10 cellular contexts compared by ENCODE assay signal in the genomic region with DNA sequence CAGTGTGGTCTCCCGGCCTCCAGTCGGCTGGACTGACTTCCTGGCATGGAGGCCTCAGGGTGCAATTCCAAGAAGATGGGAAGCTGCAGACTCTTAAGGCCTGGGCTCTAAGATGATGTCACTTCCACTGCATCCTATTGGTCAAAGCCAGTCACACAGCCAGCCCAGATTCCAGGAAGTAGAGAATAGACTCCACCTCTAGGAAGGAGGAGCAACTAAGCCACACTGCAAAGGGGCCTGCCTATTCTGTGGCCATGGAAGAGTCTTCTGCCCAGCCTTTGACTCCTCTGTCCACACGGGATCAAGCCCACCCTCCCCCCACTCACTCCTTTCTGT.
DNase-seq lines count a peak whose midpoint lies in the region; ATAC-seq and TF ChIP-seq lines count a peak whose summit lies in the region.
"Had no signal": no experiment of that assay in that cellular context is flagged by ENCODE, and none has a peak within 500 bp of the region (broad histone marks: within the 10 kb centered on the region; RNA-seq: fewer than 3 reads in every experiment).

No MANE protein-coding gene starts in this region.

- TF ChIP-seq CTCF in CD14-positive monocyte (IDR thresholded peaks at IDR 0.05) (no peak), RWPE2 (IDR thresholded peaks at IDR 0.05; ENCODE audit: poor library complexity, severe bottlenecking) (no peak), foreskin fibroblast (IDR thresholded peaks at IDR 0.05; ENCODE audit: low read depth, low read length) (no peak)

- H3K4me3 Mint-ChIP-seq in CD14-positive monocyte = no peak overlapping the region
- H3K4me3 Mint-ChIP-seq: stimulated activated naive CD8-positive, alpha-beta T cell treated with anti-CD3 and anti-CD28 coated beads, Interleukin-15, Interleukin-2, amounts not matched to agents 100 ng/mL and 50 ng/mL, for 24 hours had no signal

- DNase-seq in CD14-positive monocyte (ENCODE audit: low spot score) = peak; percentile 45
- peak; percentile 16 for DNase-seq in HT-29 (ENCODE audit: low spot score)
- DNase-seq in RWPE2 (ENCODE audit: low spot score) = peak; percentile 34
- peak; percentile 24 for DNase-seq in hepatic stellate cell (ENCODE audit: low spot score)
- no peak for DNase-seq in NCI-H345 treated with DMSO at 0.1 percent for 48 hours (lab: John Stamatoyannopoulos, UW; ENCODE audit: unreplicated experiment)
- DNase-seq in foreskin fibroblast = no peak
- no peak for DNase-seq in NCI-H187 (lab: John Stamatoyannopoulos, UW)
- DNase-seq: IMR-90 had no signal

- H3K27ac Mint-ChIP-seq in CD14-positive monocyte = no peak overlapping the region
- H3K27ac Mint-ChIP-seq: stimulated activated naive CD8-positive, alpha-beta T cell treated with anti-CD3 and anti-CD28 coated beads, Interleukin-15, Interleukin-2, amounts not matched to agents 100 ng/mL and 50 ng/mL, for 24 hours had no signal

- no peaks in the 10 kb centered on the region for H3K36me3 Mint-ChIP-seq in CD14-positive monocyte

- intact Hi-C loops in CD14-positive monocyte (cut with micrococcal nuclease) = no loop called here

- no peaks in the 10 kb centered on the region for H3K9me3 ChIP-seq in RWPE2 (ENCODE audit: severe bottlenecking)

- no peaks in the 10 kb centered on the region for H3K27me3 ChIP-seq in RWPE2 (ENCODE audit: insufficient read depth, poor library complexity, severe bottlenecking)

- peaks cover 0 to under 1% (median 0%) of the 10 kb centered on the region in 3 donors for H3K27me3 Mint-ChIP-seq in CD14-positive monocyte (ENCODE audit: low read depth in 3 of 3)
- H3K27me3 Mint-ChIP-seq: stimulated activated naive CD8-positive, alpha-beta T cell treated with anti-CD3 and anti-CD28 coated beads, Interleukin-15, Interleukin-2, amounts not matched to agents 100 ng/mL and 50 ng/mL, for 24 hours had no signal

- no peaks in the 10 kb centered on the region for H3K36me3 ChIP-seq in RWPE2 (ENCODE audit: low read depth)

- H3K4me1 Mint-ChIP-seq in CD14-positive monocyte = no peaks in the 10 kb centered on the region

- no peak overlapping the region for H3K27ac ChIP-seq in RWPE2 (ENCODE audit: poor library complexity, severe bottlenecking)

- H3K4me3 ChIP-seq in RWPE2 (ENCODE audit: severe bottlenecking) (no peak overlapping the region), foreskin fibroblast (ENCODE audit: low read depth in 1 of 2, low read length in 2 of 2) (no peak overlapping the region)

- H3K9me3 Mint-ChIP-seq in CD14-positive monocyte = peaks cover 0 to 6% (median 2%) of the 10 kb centered on the region in 7 donors
- H3K9me3 Mint-ChIP-seq: stimulated activated naive CD8-positive, alpha-beta T cell treated with anti-CD3 and anti-CD28 coated beads, Interleukin-15, Interleukin-2, amounts not matched to agents 100 ng/mL and 50 ng/mL, for 24 hours had no signal

- no peaks in the 10 kb centered on the region for H3K4me1 ChIP-seq in RWPE2 (ENCODE audit: insufficient read depth, poor library complexity, severe bottlenecking)

- ATAC-seq in RWPE2 (ENCODE audit: low read depth) (peak; percentile 35; the same call in 1 of the 3 replicates), HG02870 (IDR thresholded peaks at IDR 0.05; ENCODE audit: unreplicated experiment) (no peak)

Comparison
In these comparisons a context has a peak if more than half of its experiments do, and no peak if none do; other contexts are left out.
1. DNase-seq: peak in CD14-positive monocyte (single experiment), HT-29 (single experiment), RWPE2 (single experiment) and hepatic stellate cell (single experiment); none in NCI-H345 treated with DMSO at 0.1 percent for 48 hours (single experiment), foreskin fibroblast (0 of 2) and NCI-H187 (0 of 2).